ENCODE assay signal across 1 cellular context in genomic region chrX:148043456-148043855, GRCh38.
TF ChIP-seq lines count a peak whose summit lies in the region.

No MANE protein-coding gene starts in this region.

TF ChIP-seq in GM23338, 12 proteins besides CTCF, POLR2A, EP300 and RAD21 (continued from another document):
- no peak for TF ChIP-seq ZNF462 (CRISPR knock-in tag; IDR thresholded peaks at IDR 0.05)
- no peak for TF ChIP-seq ZNF114 (CRISPR knock-in tag; IDR thresholded peaks at IDR 0.05)
- TF ChIP-seq STAT1 (IDR thresholded peaks at IDR 0.05; ENCODE audit: unreplicated experiment): no peak
